Comparison of ENCODE assay signal across 9 cellular contexts in the genomic region with DNA sequence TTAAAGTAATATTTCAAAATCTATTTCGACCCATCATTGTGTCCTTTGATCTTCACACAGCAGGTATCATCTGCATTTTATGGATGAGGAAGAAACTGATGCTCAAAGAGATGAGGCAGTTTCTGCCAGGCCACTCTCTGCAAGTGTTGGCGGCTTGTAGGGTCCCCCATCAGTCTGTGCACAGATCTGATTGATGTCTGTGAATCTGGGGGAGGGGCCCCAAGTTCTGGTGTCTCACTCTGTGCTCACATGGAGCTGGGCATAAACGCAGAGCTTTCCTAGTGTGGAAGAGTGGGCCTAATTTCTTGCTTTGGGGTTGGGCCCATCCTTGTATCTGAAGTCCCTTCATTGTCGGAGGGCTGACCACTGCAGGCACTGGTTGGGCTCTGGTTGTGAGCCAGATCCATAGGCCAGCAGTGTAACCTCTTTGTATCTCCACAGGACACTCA.
A peak's percentile ranks its signal among the peaks of the same experiment; 100 is the strongest.
DNase-seq lines count a peak whose midpoint lies in the region; ATAC-seq and TF ChIP-seq lines count a peak whose summit lies in the region.
"Had no signal": no experiment of that assay in that cellular context is flagged by ENCODE, and none has a peak within 500 bp of the region (broad histone marks: within the 10 kb centered on the region; RNA-seq: fewer than 3 reads in every experiment).

No MANE protein-coding gene starts in this region.

- DNase-seq in AG04449 (ENCODE audit: low read depth, low spot score) (no peak), HFF-Myc (ENCODE audit: extremely low read depth, low read depth) (no peak), brain microvascular endothelial cell (no peak), memory B cell (ENCODE audit: low spot score in 2 of 2) (no peak), ACHN (no peak)
- DNase-seq in effector CD4-positive, alpha-beta T cell = no peak

- ATAC-seq in memory B cell (ENCODE audit: low read depth) = no peak
- ATAC-seq in GM19351 (IDR thresholded peaks at IDR 0.05; ENCODE audit: unreplicated experiment) = no peak
- ATAC-seq in GM21825 (IDR thresholded peaks at IDR 0.05; ENCODE audit: unreplicated experiment) = no peak

- no peak for TF ChIP-seq CTCF in AG04449 (IDR thresholded peaks at IDR 0.05; ENCODE audit: insufficient read depth, low read length, missing control alignments)
- TF ChIP-seq CTCF in HFF-Myc (IDR thresholded peaks at IDR 0.05; ENCODE audit: low read depth, low read length, missing control alignments) = no peak
- no peak for TF ChIP-seq CTCF in brain microvascular endothelial cell (IDR thresholded peaks at IDR 0.05; ENCODE audit: low read depth, low read length, missing control alignments)

- H3K9me3 Mint-ChIP-seq in memory B cell = no peaks in the 10 kb centered on the region

- no peaks in the 10 kb centered on the region for H3K27me3 Mint-ChIP-seq in memory B cell

- POLR2A ChIA-PET in AG04449 (lab: Yijun Ruan, JAX) = interaction anchor here (2.6 kb wide), 1 partner anchor 12 kb away, joined by 12 read pairs; the partner anchor contains the start of gene ZDHHC8

- H3K4me1 Mint-ChIP-seq in memory B cell = peaks cover 25% of the 10 kb centered on the region

- H3K27ac ChIP-seq in brain microvascular endothelial cell = peak overlapping the region; percentile 57

- peaks cover 11% of the 10 kb centered on the region for H3K36me3 Mint-ChIP-seq in memory B cell

- H3K4me3 ChIP-seq in AG04449 (ENCODE audit: low read depth, low read length) (peak overlapping the region; percentile 78), HFF-Myc (replicated peaks; ENCODE audit: low read depth, low read length) (peak overlapping the region; percentile 87), brain microvascular endothelial cell (ENCODE audit: low read depth, low read length) (peak overlapping the region; percentile 82)

- no peaks in the 10 kb centered on the region for H3K27me3 ChIP-seq in brain microvascular endothelial cell (replicated peaks)
- H3K27me3 ChIP-seq: tibial nerve had no signal

- CTCF ChIA-PET in AG04449 (lab: Yijun Ruan, JAX) = interaction anchor here (3.6 kb wide), 1 partner anchor 11 kb away, joined by 27 read pairs; no protein-coding TSS in a partner anchor

- peak overlapping the region; percentile 77 for H3K4me3 Mint-ChIP-seq in memory B cell

- peaks cover 55% of the 10 kb centered on the region for H3K36me3 ChIP-seq in brain microvascular endothelial cell (replicated peaks)

- in situ Hi-C loops in brain microvascular endothelial cell (cut with HindIII; ENCODE audit: low pct_ligation_motif_present, low sequenced_read_pairs) (no loop called here), ACHN (cut with HindIII; ENCODE audit: low pct_ligation_motif_present, low pct_unique_long_range_greater_than_20kb, low sequenced_read_pairs) (no loop called here)

- no peak overlapping the region for H3K27ac Mint-ChIP-seq in memory B cell
